ENCODE assay signal across 8 cellular contexts in genomic region chr1:226408285-226409184, GRCh38. TPM values are rescaled to one million over a fixed set of nuclear protein-coding genes. Genes with fewer than 3 reads are reported as not detected.
DNase-seq lines count a peak whose midpoint lies in the region; ATAC-seq and TF ChIP-seq lines count a peak whose summit lies in the region.

No MANE protein-coding gene starts in this region.

- H4K20me1 ChIP-seq in PC-3 (ENCODE audit: low read length): peaks cover 37% of the 10 kb centered on the region

- CTCF ChIA-PET in Caco-2 (lab: Charles Lee) (interaction anchor here (0.5 to 1.8 kb wide), 20 partner anchors 11 to 1651 kb away, joined by 3 to 8 read pairs (median 3); no protein-coding TSS in a partner anchor), PC-3 (lab: Charles Lee) (interaction anchor here (0.6 to 1.3 kb wide), 13 partner anchors 11 to 1757 kb away, joined by 3 to 8 read pairs (median 4); partner anchors contain the start of gene IBA57)

- H2AFZ ChIP-seq in PC-3 (ENCODE audit: low read length): peak overlapping the region; percentile 66

- H3K4me3 ChIP-seq in Caco-2 (ENCODE audit: low read depth, low read length): peak overlapping the region; percentile 86
- peak overlapping the region; percentile 79 for H3K4me3 ChIP-seq in PC-3 (ENCODE audit: low read length)
- peak overlapping the region; percentile 70 to 90 (median 82) for H3K4me3 ChIP-seq in esophagus muscularis mucosa
- H3K4me3 ChIP-seq in ovary: peak overlapping the region; percentile 75

- POLR2A ChIA-PET in Caco-2 (lab: Charles Lee) (interaction anchor here (0.5 to 0.7 kb wide), 3 partner anchors 16 to 1248 kb away, joined by 3 to 17 read pairs (median 3); no protein-coding TSS in a partner anchor), PC-3 (lab: Charles Lee; ENCODE audit: unreplicated experiment) (interaction anchor here (0.6 to 1.0 kb wide), 10 partner anchors 69 to 665 kb away, joined by 3 to 8 read pairs (median 4); partner anchors contain the start of genes H3-3A, LIN9 and PSEN2)

- TF ChIP-seq EP300 in esophagus muscularis mucosa (IDR thresholded peaks at IDR 0.05) (no peak), ovary (IDR thresholded peaks at IDR 0.05) (no peak)

- intact Hi-C loops in Caco-2 (cut with micrococcal nuclease; ENCODE audit: unreplicated experiment) (loop anchor here (5.0 kb wide), 2 partner anchors 101 to 281 kb away; partner anchors contain the start of gene LIN9), PC-3 (cut with micrococcal nuclease) (loop anchor here (5.0 kb wide), 2 partner anchors 101 to 281 kb away; partner anchors contain the start of gene LIN9), esophagus muscularis mucosa (cut with DNase I) (no loop called here), ovary (cut with DNase I) (no loop called here)

- TF ChIP-seq CTCF in Caco-2 (IDR thresholded peaks at IDR 0.05; ENCODE audit: insufficient read depth in 1 of 2, low read depth in 1 of 2, low read length in 1 of 2, severe bottlenecking in 1 of 2, unreplicated experiment in 1 of 2) (no peak), PC-3 (conservative IDR thresholded peaks at IDR 0.05; ENCODE audit: low read depth, low read length) (no peak), esophagus muscularis mucosa (IDR thresholded peaks at IDR 0.05) (no peak), ovary (IDR thresholded peaks at IDR 0.05) (no peak)

- no peaks in the 10 kb centered on the region for H3K36me3 ChIP-seq in Caco-2 (ENCODE audit: control insufficient read depth, insufficient read depth, low read length)
- H3K36me3 ChIP-seq in PC-3 (ENCODE audit: low read depth, low read length): no peaks in the 10 kb centered on the region
- no peaks in the 10 kb centered on the region for H3K36me3 ChIP-seq in esophagus muscularis mucosa
- H3K36me3 ChIP-seq in ovary: no peaks in the 10 kb centered on the region

- peak overlapping the region; percentile 88 for H3K4me2 ChIP-seq in PC-3 (ENCODE audit: low read length)

- peaks cover 40% of the 10 kb centered on the region for H3K79me2 ChIP-seq in PC-3 (ENCODE audit: low read length)

- H3K9me2 ChIP-seq in PC-3 (replicated peaks; ENCODE audit: low read length): no peaks in the 10 kb centered on the region

- peaks cover 21% of the 10 kb centered on the region for H3K4me1 ChIP-seq in Caco-2
- H3K4me1 ChIP-seq in PC-3 (ENCODE audit: insufficient read depth, low read length): peaks cover 35% of the 10 kb centered on the region
- peaks cover 34 to 42% (median 38%) of the 10 kb centered on the region in 4 donors for H3K4me1 ChIP-seq in esophagus muscularis mucosa
- peaks cover 15% of the 10 kb centered on the region for H3K4me1 ChIP-seq in ovary (ENCODE audit: insufficient read depth)

- no peaks in the 10 kb centered on the region for H3K27me3 Mint-ChIP-seq in Caco-2 (ENCODE audit: insufficient read depth, unreplicated experiment)

- WGBS in esophagus muscularis mucosa: 71% methylated on average over 20 of the region's 25 CpGs
- WGBS in ovary, 3 donors: 63 to 70% (median 65%) methylated on average over 25 of the region's 25 CpGs

- no peaks in the 10 kb centered on the region for H3K9me3 Mint-ChIP-seq in Caco-2 (ENCODE audit: unreplicated experiment)

- peak overlapping the region; percentile 86 for H3K4me3 Mint-ChIP-seq in Caco-2 (ENCODE audit: unreplicated experiment)

- no peak for DNase-seq in Caco-2
- DNase-seq in PC-3: no peak
- DNase-seq in esophagus muscularis mucosa (ENCODE audit: extremely low spot score): no peak
- DNase-seq in ovary: peak in 2 of 5 donors; percentile 40 to 48
- DNase-seq in GM19240 (ENCODE audit: insufficient read length, low spot score): no peak

- H3K9me3 ChIP-seq in Caco-2 (no peaks in the 10 kb centered on the region), PC-3 (ENCODE audit: low read length) (no peaks in the 10 kb centered on the region), esophagus muscularis mucosa (no peaks in the 10 kb centered on the region), ovary (no peaks in the 10 kb centered on the region)

- H3K36me3 Mint-ChIP-seq in Caco-2 (ENCODE audit: insufficient read depth, unreplicated experiment): peaks cover 10% of the 10 kb centered on the region

- peak overlapping the region; percentile 82; the same call in 1 of the 2 replicates for H3K9ac ChIP-seq in PC-3 (ENCODE audit: low read length)

- ATAC-seq in PC-3 (no peak), HG03469 (IDR thresholded peaks at IDR 0.05; ENCODE audit: unreplicated experiment) (no peak), GM21737 (IDR thresholded peaks at IDR 0.05; ENCODE audit: unreplicated experiment) (no peak), GM21447 (IDR thresholded peaks at IDR 0.05; ENCODE audit: unreplicated experiment) (no peak)

- H3K27me3 ChIP-seq in Caco-2 (replicated peaks; ENCODE audit: control insufficient read depth, insufficient read depth, low read length) (no peaks in the 10 kb centered on the region), PC-3 (ENCODE audit: low read length) (0 out of 2 replicates have a peak, but pooled peaks cover 2% of the 10 kb centered on the region), esophagus muscularis mucosa (no peaks in the 10 kb centered on the region), ovary (no peaks in the 10 kb centered on the region)

- H3K4me1 Mint-ChIP-seq in Caco-2 (ENCODE audit: low read depth, unreplicated experiment): peaks cover 19% of the 10 kb centered on the region

- BruUV-seq in Caco-2 (replicated peaks; lab: Mats Ljungman, UMichigan) (no TSS peak), PC-3 (replicated peaks; lab: Mats Ljungman, UMichigan) (TSS peak; percentile 79)

- peak overlapping the region; percentile 74 for H3K27ac Mint-ChIP-seq in Caco-2 (ENCODE audit: unreplicated experiment)

- peaks cover 8% of the 10 kb centered on the region for H3F3A ChIP-seq in PC-3 (ENCODE audit: low read length, unreplicated experiment)

- H3K27ac ChIP-seq in PC-3 (ENCODE audit: low read length) (no peak overlapping the region), esophagus muscularis mucosa (replicated peaks in 1 of 4) (peak overlapping the region; percentile 89 to 93 (median 90)), ovary (peak overlapping the region; percentile 40 to 67)

- no peak for TF ChIP-seq POLR2A in esophagus muscularis mucosa (IDR thresholded peaks at IDR 0.05; ENCODE audit: low read depth)
- no peak for TF ChIP-seq POLR2A in ovary (IDR thresholded peaks at IDR 0.05)

RNA-seq across cellular contexts. Expression of gene PARP1, which starts 0.6 kb away (rescaled TPM):
- total RNA-seq in Caco-2 (2022) (127 and 136 TPM in 2 replicates), PC-3 (2014; rRNA removed) (536 and 538 TPM in 2 replicates), esophagus muscularis mucosa (100 to 1,000 TPM; 103 to 136 (median 108) TPM), ovary (10 to 100 TPM; 35.9 to 71.4 (median 63.1) TPM)
- 10 to 100 TPM; 24.7 to 74.6 TPM for polyA plus RNA-seq in ovary

Comparison
In these comparisons a context has a peak if more than half of its experiments do, and no peak if none do; other contexts are left out.
1. intact Hi-C loops: an anchor here in Caco-2 (5.0 kb wide) and PC-3 (5.0 kb wide); none called in esophagus muscularis mucosa and ovary.